Comparison of ENCODE assay signal across 8 cellular contexts in genomic region chr11:64810891-64811272, GRCh38. TPM values are rescaled to one million over a fixed set of nuclear protein-coding genes. Genes with fewer than 3 reads are reported as not detected.
A peak's percentile ranks its signal among the peaks of the same experiment; 100 is the strongest.
DNase-seq lines count a peak whose midpoint lies in the region; ATAC-seq, FAIRE-seq and TF ChIP-seq lines count a peak whose summit lies in the region.

No MANE protein-coding gene starts in this region.

- TF ChIP-seq CTCF in epithelial cell of proximal tubule (conservative IDR thresholded peaks at IDR 0.05; ENCODE audit: low read depth, low read length): no peak
- no peak for TF ChIP-seq CTCF in neutrophil (IDR thresholded peaks at IDR 0.05)

- peaks cover 27 to 31% (median 28%) of the 10 kb centered on the region in 3 donors for H3K4me1 Mint-ChIP-seq in T-cell

- peak; percentile 69 to 75 (median 72) for ATAC-seq in T-cell (replicated peaks in 1 of 4)

- DNase-seq in CD1c-positive myeloid dendritic cell (ENCODE audit: extremely low spot score): peak; percentile 30
- peak; percentile 51 for DNase-seq in H54 (ENCODE audit: insufficient read length, low spot score)
- DNase-seq in T-cell: peak in 29 of 34 experiments; percentile 41 to 76 (median 62)
- no peak for DNase-seq in epithelial cell of proximal tubule (ENCODE audit: low read depth)
- DNase-seq in hepatic stellate cell (ENCODE audit: low spot score): no peak
- no peak for DNase-seq in GM19238 (ENCODE audit: insufficient read length, low spot score)
- no peak for DNase-seq in NCI-H1417 treated with DMSO at 0.1 percent for 48 hours (lab: John Stamatoyannopoulos, UW)

- H3K27ac ChIP-seq in neutrophil: no peak overlapping the region

- H3K9me3 ChIP-seq in neutrophil: no peaks in the 10 kb centered on the region

- H3K4me3 ChIP-seq in epithelial cell of proximal tubule (ENCODE audit: low read depth, low read length) (peak overlapping the region; percentile 97), neutrophil (ENCODE audit: low read depth in 1 of 2, low read length in 1 of 2) (peak overlapping the region; percentile 65 to 79)

- TF ChIP-seq POLR2A in H54 (IDR thresholded peaks at IDR 0.05; ENCODE audit: low read depth, low read length): no peak

- H3K4me1 ChIP-seq in neutrophil (ENCODE audit: control insufficient read depth in 1 of 2, insufficient read depth in 1 of 2, low read depth in 1 of 2, low read length in 1 of 2): peaks cover 14% of the 10 kb centered on the region in 2 experiments

- H3K36me3 ChIP-seq in neutrophil: no peaks in the 10 kb centered on the region

- peaks cover 14% of the 10 kb centered on the region for H3K36me3 Mint-ChIP-seq in T-cell

- CTCF ChIA-PET in T-cell (lab: Charles Lee): interaction anchor here in 1 of 2 donors (0.5 to 1.3 kb wide), 6 partner anchors 32 to 1449 kb away, joined by 3 to 6 read pairs (median 3); partner anchors contain the start of genes CDC42BPG and SF1

- FAIRE-seq in H54 (lab: Jason Lieb, UNC): no peak

- peak overlapping the region; percentile 93 to 98 (median 94) for H3K4me3 Mint-ChIP-seq in T-cell

- H3K27ac Mint-ChIP-seq in T-cell: peak overlapping the region; percentile 93 to 97

- no peaks in the 10 kb centered on the region for H3K27me3 Mint-ChIP-seq in T-cell

- no peaks in the 10 kb centered on the region for H3K27me3 ChIP-seq in neutrophil

- H3K9me3 Mint-ChIP-seq in T-cell: no peaks in the 10 kb centered on the region

- POLR2A ChIA-PET in T-cell (lab: Charles Lee): interaction anchor here in 1 of 2 donors (1.0 kb wide), 1 partner anchor 32 kb away, joined by 5 read pairs; the partner anchor contains the start of gene SF1

RNA-seq across cellular contexts. Expression of gene MEN1, which starts 0.5 kb away (rescaled TPM):
- total RNA-seq in T-cell (10 to 100 TPM; 31.7 to 62.0 (median 49.6) TPM), epithelial cell of proximal tubule (23.5 and 26.4 TPM in 2 replicates)

RNA-seq across cellular contexts. Expression of gene MAP4K2, which starts 7.9 kb away (rescaled TPM):
- total RNA-seq in T-cell: 100 to 1,000 TPM in 3 of 5 donors, 10 to 100 TPM in 2; 80.9 to 131 (median 102) TPM
- 25.2 and 52.4 TPM in 2 replicates for total RNA-seq in epithelial cell of proximal tubule

RNA-seq across cellular contexts. Expression of gene SF1, which starts 32.5 kb away (rescaled TPM):
- total RNA-seq in T-cell: 1,000 to 10,000 TPM in 2 of 5 donors, 100 to 1,000 TPM in 3; 670 to 1,510 (median 732) TPM
- total RNA-seq in epithelial cell of proximal tubule: 111 and 136 TPM in 2 replicates

RNA-seq across cellular contexts. Expression of gene CDC42BPG, which starts 33.6 kb away (rescaled TPM):
- total RNA-seq in T-cell: 10 to 100 TPM in 1 of 5 donors, 1 to 10 TPM in 4; 7.4 to 10.5 (median 9.1) TPM
- total RNA-seq in epithelial cell of proximal tubule: 4.6 and 8.9 TPM in 2 replicates

RNA-seq across cellular contexts. Expression of gene PYGM, which starts 51.1 kb away (rescaled TPM):
- 10 to 100 TPM in 1 of 5 donors, 1 to 10 TPM in 4; 7.4 to 34.7 (median 8.5) TPM for total RNA-seq in T-cell
- not detected in 2 replicates for total RNA-seq in epithelial cell of proximal tubule

Comparison
In these comparisons a context has a peak if more than half of its experiments do, and no peak if none do; other contexts are left out.
1. DNase-seq: peak in CD1c-positive myeloid dendritic cell (single experiment), H54 (single experiment) and T-cell (29 of 34); none in epithelial cell of proximal tubule (single experiment), hepatic stellate cell (single experiment), GM19238 (single experiment) and NCI-H1417 treated with DMSO at 0.1 percent for 48 hours (single experiment).